In genomic region chr2:71629273-71629672, GRCh38 we compare ENCODE assay signal across 28 cellular contexts.
"Had no signal": no experiment of that assay in that cellular context is flagged by ENCODE, and none has a peak within 500 bp of the region (broad histone marks: within the 10 kb centered on the region; RNA-seq: fewer than 3 reads in every experiment).

No MANE protein-coding gene starts in this region.

- H3K4me2 ChIP-seq: PC-9 had no signal

- H3K36me3 ChIP-seq: brain microvascular endothelial cell had no signal

- H3K27ac ChIP-seq: brain microvascular endothelial cell, PC-9, RWPE1 had no signal

- DNase-seq: activated CD4-positive, alpha-beta T cell treated with anti-CD3 and anti-CD28 coated beads, Interleukin-2, amount 10 ng/mL, durations not matched to agents 7 days and 5 days; activated CD4-positive, alpha-beta T cell treated with anti-CD3 and anti-CD28 coated beads, Interleukin-2, amount 50 U/mL, for 48 hours; activated CD8-positive, alpha-beta T cell treated with anti-CD3 and anti-CD28 coated beads, Interleukin-2, amount 10 ng/mL, durations not matched to agents 7 days and 5 days; activated gamma-delta T cell treated with Interleukin-2 at 50 U/mL for 16 hours; activated naive CD4-positive, alpha-beta T cell treated with anti-CD3 and anti-CD28 coated beads for 36 hours; activated T-cell treated with anti-CD3 and anti-CD28 coated beads, Interleukin-2, amount 50 U/mL, for 24 hours; aorta; brain microvascular endothelial cell; IMR-90; Karpas-422; KBM-7; NCI-H1048; NCI-H1105 treated with DMSO at 0.1 percent for 48 hours; NCI-H1436; NCI-H1694 treated with DMSO at 0.1 percent for 48 hours; NCI-H2029; NCI-H2107; NCI-H2171; NCI-H510A; NCI-H526; NCI-H748 treated with DMSO at 0.1 percent for 48 hours; NK-92 treated with Interleukin-12 subunit alpha and Interleukin-12 subunit beta, amount 100 ng/mL, for 24 hours; PC-9; SIG-M5; T1000 had no signal

- H3K27me3 ChIP-seq: brain microvascular endothelial cell had no signal

- H2AFZ ChIP-seq: PC-9 had no signal

- ATAC-seq: activated CD8-positive, alpha-beta T cell treated with anti-CD3 and anti-CD28 coated beads, Interleukin-2, amount 10 ng/mL, durations not matched to agents 7 days and 5 days; activated naive CD4-positive, alpha-beta T cell treated with anti-CD3 and anti-CD28 coated beads, Interleukin-2, amount 50 U/mL, for 72 hours; Right ventricle myocardium inferior had no signal

- H3K4me3 ChIP-seq: PC-9 had no signal
